In genomic region chr5:71601222-71602026, GRCh38 we compare ENCODE assay signal across 8 cellular contexts. TPM values are rescaled to one million over a fixed set of nuclear protein-coding genes. Genes with fewer than 3 reads are reported as not detected.
DNase-seq lines count a peak whose midpoint lies in the region; ATAC-seq lines count a peak whose summit lies in the region.

No MANE protein-coding gene starts in this region.

- CTCF ChIA-PET in T-cell (lab: Charles Lee), result interaction anchor here (0.6 to 2.3 kb wide), 13 partner anchors 9 to 130 kb away, joined by 3 to 32 read pairs (median 4); partner anchors contain the start of gene MCCC2 (in 1 of the 2)

- POLR2A ChIA-PET in T-cell (lab: Charles Lee), result interaction anchor here in 1 of 2 donors (0.6 kb wide), 1 partner anchor 125 kb away, joined by 3 read pairs; no protein-coding TSS in a partner anchor

- peak overlapping the region; percentile 16 for H3K9ac ChIP-seq in adipocyte (ENCODE audit: low read length)

- H3K27ac Mint-ChIP-seq in T-cell, result peak overlapping the region; percentile 89 to 93

- H3K9me3 Mint-ChIP-seq in T-cell, result no peaks in the 10 kb centered on the region

- ATAC-seq in GM21367 (IDR thresholded peaks at IDR 0.05; ENCODE audit: unreplicated experiment), result peak; percentile 78
- peak; percentile 93 to 94 (median 94) for ATAC-seq in T-cell (replicated peaks in 1 of 4)

- peak; percentile 87 for DNase-seq in DMS53 treated with DMSO at 0.1 percent for 48 hours (lab: John Stamatoyannopoulos, UW; ENCODE audit: unreplicated experiment)
- peak; percentile 39 for DNase-seq in HK-2 (ENCODE audit: unreplicated experiment)
- peak; percentile 27 to 69 (median 52) for DNase-seq in T-cell
- peak; percentile 92 for DNase-seq in adipocyte (ENCODE audit: low read depth)
- peak; percentile 71 for DNase-seq in hepatic stellate cell (ENCODE audit: low spot score)
- peak; percentile 60 to 67 for DNase-seq in stimulated activated CD4-positive, alpha-beta T cell treated with anti-CD3 and anti-CD28 coated beads, Interleukin-15, amount 100 ng/mL, for 48 hours (ENCODE audit: low read depth in 2 of 2)
- no peak for DNase-seq in NCI-H2081 treated with DMSO at 0.1 percent for 48 hours (lab: John Stamatoyannopoulos, UW)

- H3K4me3 ChIP-seq in adipocyte (ENCODE audit: low read length), result no peak overlapping the region

- peaks cover 49% of the 10 kb centered on the region for H3K36me3 Mint-ChIP-seq in T-cell

- no peaks in the 10 kb centered on the region for H3K27me3 ChIP-seq in adipocyte (replicated peaks; ENCODE audit: control insufficient read depth, insufficient read depth, low read length)

- H3K4me1 Mint-ChIP-seq in T-cell, result peaks cover 15 to 33% (median 32%) of the 10 kb centered on the region in 3 donors

- peak overlapping the region in 1 of 3 donors; percentile 49 for H3K4me3 Mint-ChIP-seq in T-cell

- H3K36me3 ChIP-seq in adipocyte (ENCODE audit: control insufficient read depth, insufficient read depth, low read length, severe bottlenecking), result peaks cover 44% of the 10 kb centered on the region

- H3K27me3 Mint-ChIP-seq in T-cell, result no peaks in the 10 kb centered on the region

- no peaks in the 10 kb centered on the region for H3K9me3 ChIP-seq in adipocyte (ENCODE audit: control insufficient read depth, low read length)

- peaks cover 26% of the 10 kb centered on the region for H3K4me1 ChIP-seq in adipocyte (ENCODE audit: control insufficient read depth, insufficient read depth, low read length)

RNA-seq across cellular contexts. Expression of gene MCCC2, which starts 14.3 kb away (rescaled TPM):
- total RNA-seq in T-cell, result 10 to 100 TPM; 27.2 to 32.8 (median 27.5) TPM
